5 cellular contexts compared by ENCODE assay signal in the genomic region with DNA sequence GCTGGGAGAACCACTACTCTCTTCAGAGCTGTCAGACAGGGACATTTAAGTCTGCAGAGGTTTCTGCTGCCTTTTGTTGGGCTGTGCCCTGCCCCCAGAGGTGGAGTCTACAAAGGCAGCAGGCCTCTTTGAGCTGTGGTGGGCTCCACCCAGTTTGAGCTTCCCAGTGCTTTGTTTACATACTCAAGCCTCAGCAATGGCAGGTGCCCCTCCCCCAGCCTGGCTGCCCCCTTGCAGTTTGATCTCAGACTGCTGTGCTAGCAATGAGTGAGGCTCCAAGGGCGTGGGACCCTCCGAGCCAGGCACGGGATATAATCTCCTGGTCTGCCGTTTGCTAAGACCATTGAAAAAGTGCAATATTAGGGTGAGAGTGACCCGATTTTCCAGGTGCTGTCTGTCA.
DNase-seq lines count a peak whose midpoint lies in the region; ATAC-seq and TF ChIP-seq lines count a peak whose summit lies in the region.
"Not testable (repeated sequence)": the region's sequence is repeated elsewhere in the genome, so short reads cannot be mapped to it uniquely, and the experiment has no call there.

No MANE protein-coding gene starts in this region.

- WGBS in H9 (ENCODE audit: extremely low coverage, insufficient read length, low lambda C conversion rate), result no CpG with 5 or more reads among the region's 5 CpGs
- 87% methylated on average over 5 of the region's 5 CpGs for WGBS in right cardiac atrium

- not testable (repeated sequence) for H3K27ac ChIP-seq in H9 (ENCODE audit: insufficient read length, low read depth, low read length); right cardiac atrium (ENCODE audit: low read length); neural progenitor cell

- not testable (repeated sequence) for H3K9me3 ChIP-seq in H9 (ENCODE audit: control insufficient read depth, low read depth, low read length); NT2/D1 (ENCODE audit: insufficient read depth, low read length); right cardiac atrium (ENCODE audit: control insufficient read depth, low read length); neural progenitor cell (ENCODE audit: low read depth)

- not testable (repeated sequence) for H2AK5ac ChIP-seq in H9 (ENCODE audit: insufficient read length, low read length)

- H3K4ac ChIP-seq in H9 (ENCODE audit: low read depth, low read length), result not testable (repeated sequence)

- DNase-seq in H9, result peak; percentile 34
- DNase-seq in NT2/D1 (ENCODE audit: low read depth, low spot score), result peak; percentile 11
- DNase-seq in chondrocyte (ENCODE audit: low spot score), result peak; percentile 68
- DNase-seq in right cardiac atrium, result peak in 2 of 3 donors; percentile 25 to 41
- DNase-seq in neural progenitor cell (ENCODE audit: low spot score), result peak; percentile 8

- ATAC-seq in right cardiac atrium, result not testable (repeated sequence)

- not testable (repeated sequence) for H3K4me1 Mint-ChIP-seq in H9; chondrocyte (ENCODE audit: low read depth); neural progenitor cell

- H3K4me3 Mint-ChIP-seq in H9; chondrocyte (ENCODE audit: unreplicated experiment); neural progenitor cell: not testable (repeated sequence)

- H3T11ph ChIP-seq in H9 (ENCODE audit: low read length), result not testable (repeated sequence)

- H2BK120ac ChIP-seq in H9 (ENCODE audit: low read depth, low read length, poor library complexity, severe bottlenecking), result not testable (repeated sequence)

- H3K27ac Mint-ChIP-seq in H9; chondrocyte (ENCODE audit: unreplicated experiment); neural progenitor cell: not testable (repeated sequence)

- not testable (repeated sequence) for H4K5ac ChIP-seq in H9 (ENCODE audit: insufficient read length, low read depth, low read length)

- not testable (repeated sequence) for H2BK15ac ChIP-seq in H9 (ENCODE audit: low read depth, low read length)

- not testable (repeated sequence) for H3K79me2 ChIP-seq in H9 (ENCODE audit: insufficient read depth, low read length); neural progenitor cell (ENCODE audit: low read depth)

- H2BK5ac ChIP-seq in H9 (ENCODE audit: insufficient read length, low read length), result not testable (repeated sequence)

- H3K9me3 Mint-ChIP-seq in H9, result peaks cover 32 to 36% of the 10 kb centered on the region in 2 experiments
- peaks cover 26% of the 10 kb centered on the region for H3K9me3 Mint-ChIP-seq in chondrocyte (ENCODE audit: low read depth)
- peaks cover 17% of the 10 kb centered on the region for H3K9me3 Mint-ChIP-seq in neural progenitor cell

- not testable (repeated sequence) for H3K27me3 Mint-ChIP-seq in H9 (ENCODE audit: low read depth); chondrocyte (ENCODE audit: low read depth); neural progenitor cell (ENCODE audit: insufficient read depth, low read depth)

- not testable (repeated sequence) for H3K23me2 ChIP-seq in H9 (ENCODE audit: insufficient read length, low read depth, low read length, poor library complexity, severe bottlenecking)

- H4K91ac ChIP-seq in H9 (ENCODE audit: insufficient read length, low read depth, low read length), result not testable (repeated sequence)

- not testable (repeated sequence) for TF ChIP-seq CTCF in H9 (conservative IDR thresholded peaks at IDR 0.05); chondrocyte (IDR thresholded peaks at IDR 0.05); neural progenitor cell (IDR thresholded peaks at IDR 0.05)

- H2BK20ac ChIP-seq in H9 (ENCODE audit: low read depth, low read length, poor library complexity, severe bottlenecking), result not testable (repeated sequence)

- peaks cover 5 to 23% (median 11%) of the 10 kb centered on the region in 3 experiments; a peak in 5 of 7 replicates for H3K36me3 Mint-ChIP-seq in H9 (ENCODE audit: insufficient read depth in 1 of 3, low read depth in 3 of 3)
- not testable (repeated sequence) for H3K36me3 Mint-ChIP-seq in chondrocyte (ENCODE audit: low read depth); neural progenitor cell

- H4K20me1 ChIP-seq in H9 (ENCODE audit: control insufficient read depth, insufficient read depth, insufficient read length); neural progenitor cell (ENCODE audit: low read depth): not testable (repeated sequence)

- not testable (repeated sequence) for H3K4me2 ChIP-seq in H9 (ENCODE audit: insufficient read depth, insufficient read length, low read length); neural progenitor cell

- H4K8ac ChIP-seq in H9 (replicated peaks; ENCODE audit: insufficient read length, low read depth, low read length), result not testable (repeated sequence)

- not testable (repeated sequence) for H2BK12ac ChIP-seq in H9 (ENCODE audit: insufficient read length, low read depth, low read length)

- H3K4me1 ChIP-seq in H9 (ENCODE audit: insufficient read depth, low read length); NT2/D1 (ENCODE audit: insufficient read depth, insufficient read length); right cardiac atrium (ENCODE audit: control insufficient read depth, insufficient read depth, low read length); neural progenitor cell: not testable (repeated sequence)

- not testable (repeated sequence) for H3K56ac ChIP-seq in H9 (ENCODE audit: insufficient read length, low read depth, low read length)

- H2AFZ ChIP-seq in H9 (ENCODE audit: low read length); neural progenitor cell (replicated peaks): not testable (repeated sequence)

- H3K14ac ChIP-seq in H9 (ENCODE audit: insufficient read depth, low read length), result not testable (repeated sequence)

- not testable (repeated sequence) for H3K27me3 ChIP-seq in H9 (ENCODE audit: insufficient read depth, low read length); NT2/D1 (ENCODE audit: insufficient read depth, insufficient read length); right cardiac atrium (ENCODE audit: control insufficient read depth, insufficient read depth); neural progenitor cell

- H3F3A ChIP-seq in neural progenitor cell (ENCODE audit: low read depth), result not testable (repeated sequence)

- H3K9ac ChIP-seq in H9 (ENCODE audit: extremely low read depth, insufficient read length, low read length); NT2/D1 (ENCODE audit: insufficient read length, low read depth); neural progenitor cell: not testable (repeated sequence)

- H3K79me1 ChIP-seq in H9 (ENCODE audit: insufficient read depth, low read depth, low read length, poor library complexity, severe bottlenecking), result not testable (repeated sequence)

- H3K36me3 ChIP-seq in NT2/D1 (ENCODE audit: insufficient read depth, insufficient read length, low read length); neural progenitor cell: not testable (repeated sequence)

- intact Hi-C loops in right cardiac atrium (cut with DNase I), result not testable (repeated sequence)

- H3K23ac ChIP-seq in H9 (ENCODE audit: insufficient read length, low read depth, low read length), result not testable (repeated sequence)

- not testable (repeated sequence) for H3K4me3 ChIP-seq in NT2/D1 (ENCODE audit: insufficient read length, low read depth); right cardiac atrium (ENCODE audit: low read length); neural progenitor cell

- H3K18ac ChIP-seq in H9 (ENCODE audit: insufficient read length, low read depth, low read length), result not testable (repeated sequence)

Comparison
In these comparisons a context has a peak if more than half of its experiments do, and no peak if none do; other contexts are left out.
1. DNase-seq: peak in every context shown above with its lines; median percentile 68 in chondrocyte; 34 in H9; 33 in right cardiac atrium; 11 in NT2/D1; 8 in neural progenitor cell.